In the genomic region with DNA sequence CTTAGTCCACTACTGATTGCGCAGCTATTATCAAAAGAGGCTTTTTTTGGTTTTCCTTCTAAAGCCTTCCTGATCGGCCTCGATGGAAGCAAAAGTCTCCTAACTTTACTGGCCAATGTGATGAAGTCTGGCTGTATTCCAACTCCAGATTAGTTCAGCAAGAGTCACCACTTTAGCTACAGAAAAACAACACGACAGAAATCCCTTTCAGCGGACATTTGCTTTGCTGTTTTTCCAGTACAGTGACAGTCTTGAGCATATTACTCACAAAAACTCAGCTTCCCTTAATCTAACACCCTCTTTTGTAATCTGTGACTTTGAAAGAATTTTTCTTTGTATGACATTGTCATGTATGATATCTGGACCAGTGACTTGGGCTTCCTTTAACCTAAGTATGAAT, we compare ENCODE assay signal across 20 cellular contexts.
DNase-seq lines count a peak whose midpoint lies in the region; ATAC-seq, FAIRE-seq and TF ChIP-seq lines count a peak whose summit lies in the region.
"Had no signal": no experiment of that assay in that cellular context is flagged by ENCODE, and none has a peak within 500 bp of the region (broad histone marks: within the 10 kb centered on the region; RNA-seq: fewer than 3 reads in every experiment).

No MANE protein-coding gene starts in this region.

- peak; percentile 63 for DNase-seq in A673 (ENCODE audit: low spot score)
- peak; percentile 1 for DNase-seq in PC-3
- DNase-seq in bronchial epithelial cell (ENCODE audit: low read depth) = peak; percentile 18
- DNase-seq in medulla oblongata (ENCODE audit: extremely low spot score) = peak; percentile 16
- no peak for DNase-seq in MG63
- no peak for DNase-seq in GM23338 (ENCODE audit: low spot score)
- DNase-seq: BE2C; Caco-2; CD4-positive, CD25-positive, alpha-beta regulatory T cell; GDM1; GOT3; NCI-H1092 treated with DMSO at 0.1 percent for 48 hours; NCI-H146; NCI-H2029 treated with DMSO at 0.1 percent for 48 hours; NCI-H2171; NCI-H446; Peyer's patch had no signal

- BruUV-seq in A673 (replicated peaks; lab: Mats Ljungman, UMichigan) (no TSS peak), PC-3 (replicated peaks; lab: Mats Ljungman, UMichigan) (no TSS peak)

- H2AFZ ChIP-seq in PC-3 (ENCODE audit: low read length) (no peak overlapping the region), GM23338 (no peak overlapping the region)

- H3K4me1 ChIP-seq in A673 (ENCODE audit: insufficient read depth, low read length, poor library complexity, severe bottlenecking) (peaks cover 36% of the 10 kb centered on the region), PC-3 (ENCODE audit: insufficient read depth, low read length) (no peaks in the 10 kb centered on the region), GM23338 (ENCODE audit: insufficient read depth) (no peaks in the 10 kb centered on the region; the same call in 1 of the 2 replicates)
- H3K4me1 ChIP-seq: Caco-2, Peyer's patch had no signal

- no peaks in the 10 kb centered on the region for H3K9me2 ChIP-seq in PC-3 (replicated peaks; ENCODE audit: low read length)
- no peaks in the 10 kb centered on the region for H3K9me2 ChIP-seq in GM23338 (ENCODE audit: insufficient read depth)

- H3K79me2 ChIP-seq in PC-3 (ENCODE audit: low read length) (no peaks in the 10 kb centered on the region), GM23338 (replicated peaks; ENCODE audit: insufficient read depth) (no peaks in the 10 kb centered on the region)

- H3K9me3 ChIP-seq in A673 (ENCODE audit: low read depth, low read length, poor library complexity, severe bottlenecking) = no peaks in the 10 kb centered on the region
- no peaks in the 10 kb centered on the region for H3K9me3 ChIP-seq in PC-3 (ENCODE audit: low read length)
- H3K9me3 ChIP-seq in MG63 = no peaks in the 10 kb centered on the region
- H3K9me3 ChIP-seq: BE2C, Caco-2, Peyer's patch had no signal

- no peak overlapping the region for H3K27ac Mint-ChIP-seq in GM23338
- H3K27ac Mint-ChIP-seq: CD4-positive, CD25-positive, alpha-beta regulatory T cell had no signal

- no peaks in the 10 kb centered on the region; the same call in 2 of the 3 replicates for H3K4me1 Mint-ChIP-seq in GM23338
- H3K4me1 Mint-ChIP-seq: CD4-positive, CD25-positive, alpha-beta regulatory T cell had no signal

- no peak overlapping the region for H3K4me3 ChIP-seq in A673 (ENCODE audit: low read depth, low read length, poor library complexity, severe bottlenecking)
- no peak overlapping the region for H3K4me3 ChIP-seq in PC-3 (ENCODE audit: low read length)
- no peak overlapping the region for H3K4me3 ChIP-seq in bronchial epithelial cell (ENCODE audit: low read depth, low read length)
- H3K4me3 ChIP-seq in MG63 = no peak overlapping the region
- H3K4me3 ChIP-seq in GM23338 = no peak overlapping the region
- H3K4me3 ChIP-seq: Peyer's patch had no signal

- POLR2A ChIA-PET in A673 (lab: Charles Lee; ENCODE audit: low non-redundant PET) (no interaction called here), PC-3 (lab: Charles Lee; ENCODE audit: unreplicated experiment) (no interaction called here)

- H4K20me1 ChIP-seq in PC-3 (ENCODE audit: low read length) = no peaks in the 10 kb centered on the region
- 0 out of 2 replicates have a peak, but pooled peaks cover 2% of the 10 kb centered on the region for H4K20me1 ChIP-seq in GM23338 (replicated peaks; ENCODE audit: insufficient read depth)

- H3K4me3 Mint-ChIP-seq in GM23338 = no peak overlapping the region
- H3K4me3 Mint-ChIP-seq: CD4-positive, CD25-positive, alpha-beta regulatory T cell had no signal

- CTCF ChIA-PET in A673 (lab: Charles Lee) = no interaction called here
- CTCF ChIA-PET in PC-3 (lab: Charles Lee) = no interaction called here

- no peak for FAIRE-seq in bronchial epithelial cell (lab: Jason Lieb, UNC)

- no peaks in the 10 kb centered on the region for H3K36me3 Mint-ChIP-seq in GM23338 (ENCODE audit: low read depth)
- H3K36me3 Mint-ChIP-seq: CD4-positive, CD25-positive, alpha-beta regulatory T cell had no signal

- H3K27me3 Mint-ChIP-seq in GM23338 (ENCODE audit: insufficient read depth, low read depth, poor library complexity) = no peaks in the 10 kb centered on the region

- peak overlapping the region; percentile 22 for H3K27ac ChIP-seq in A673 (ENCODE audit: low read depth, low read length, poor library complexity, severe bottlenecking)
- no peak overlapping the region for H3K27ac ChIP-seq in PC-3 (ENCODE audit: low read length)
- H3K27ac ChIP-seq in GM23338 (ENCODE audit: low read depth) = no peak overlapping the region
- H3K27ac ChIP-seq: Peyer's patch had no signal

- H3K27me3 ChIP-seq in A673 (replicated peaks; ENCODE audit: insufficient read depth, low read depth, low read length, poor library complexity) = no peaks in the 10 kb centered on the region
- no peaks in the 10 kb centered on the region for H3K27me3 ChIP-seq in PC-3 (ENCODE audit: low read length)
- H3K27me3 ChIP-seq in bronchial epithelial cell (ENCODE audit: control insufficient read depth, insufficient read depth, low read length) = no peaks in the 10 kb centered on the region
- H3K27me3 ChIP-seq in MG63 = no peaks in the 10 kb centered on the region
- no peaks in the 10 kb centered on the region for H3K27me3 ChIP-seq in GM23338 (ENCODE audit: insufficient read depth)
- H3K27me3 ChIP-seq: BE2C, Peyer's patch had no signal

- H3K9me3 Mint-ChIP-seq in GM23338 = no peaks in the 10 kb centered on the region
- H3K9me3 Mint-ChIP-seq: CD4-positive, CD25-positive, alpha-beta regulatory T cell had no signal

- H3K4me2 ChIP-seq in PC-3 (ENCODE audit: low read length) (no peak overlapping the region), GM23338 (no peak overlapping the region)
- H3K4me2 ChIP-seq: KMS-11 had no signal

- no peak for TF ChIP-seq CTCF in A673 (conservative IDR thresholded peaks at IDR 0.05; ENCODE audit: low read depth, low read length)
- TF ChIP-seq CTCF in PC-3 (conservative IDR thresholded peaks at IDR 0.05; ENCODE audit: low read depth, low read length) = no peak
- no peak for TF ChIP-seq CTCF in bronchial epithelial cell (IDR thresholded peaks at IDR 0.05; ENCODE audit: insufficient read depth, low read length, severe bottlenecking)
- TF ChIP-seq CTCF in GM23338 (conservative IDR thresholded peaks at IDR 0.05; ENCODE audit: low read depth in 2 of 2) = no peak

- intact Hi-C loops in A673 (cut with micrococcal nuclease; ENCODE audit: unreplicated experiment) (no loop called here), PC-3 (cut with micrococcal nuclease) (no loop called here)

- H3K9ac ChIP-seq in PC-3 (ENCODE audit: low read length) = no peak overlapping the region
- H3K9ac ChIP-seq: KMS-11 had no signal

- H3F3A ChIP-seq in PC-3 (ENCODE audit: low read length, unreplicated experiment) = no peaks in the 10 kb centered on the region
- no peaks in the 10 kb centered on the region for H3F3A ChIP-seq in GM23338 (replicated peaks; ENCODE audit: low read depth)

- H3K36me3 ChIP-seq in A673 (ENCODE audit: insufficient read depth, low read length, poor library complexity, severe bottlenecking) (no peaks in the 10 kb centered on the region), PC-3 (ENCODE audit: low read depth, low read length) (no peaks in the 10 kb centered on the region), bronchial epithelial cell (ENCODE audit: control insufficient read depth, insufficient read depth, low read length) (no peaks in the 10 kb centered on the region), MG63 (no peaks in the 10 kb centered on the region), GM23338 (ENCODE audit: insufficient read depth) (no peaks in the 10 kb centered on the region)
- H3K36me3 ChIP-seq: BE2C, Peyer's patch had no signal

- ATAC-seq in PC-3 (no peak), GM18868 (IDR thresholded peaks at IDR 0.05; ENCODE audit: unreplicated experiment) (no peak), GM23338 (no peak), GM21381 (IDR thresholded peaks at IDR 0.05; ENCODE audit: unreplicated experiment) (no peak)

TF ChIP-seq in GM23338, 12 proteins besides CTCF, POLR2A, EP300 and RAD21 (continues in another document):
- TF ChIP-seq POLR2AphosphoS5 (IDR thresholded peaks at IDR 0.05; ENCODE audit: low read depth) (no peak), JUNB (IDR thresholded peaks at IDR 0.05; ENCODE audit: unreplicated experiment) (no peak), EZH2 (IDR thresholded peaks at IDR 0.05; ENCODE audit: low read depth, unreplicated experiment) (no peak), EZH2phosphoT487 (IDR thresholded peaks at IDR 0.05; ENCODE audit: unreplicated experiment) (no peak), STAT1 (IDR thresholded peaks at IDR 0.05; ENCODE audit: unreplicated experiment) (no peak)
- TF ChIP-seq, protein P1, sequence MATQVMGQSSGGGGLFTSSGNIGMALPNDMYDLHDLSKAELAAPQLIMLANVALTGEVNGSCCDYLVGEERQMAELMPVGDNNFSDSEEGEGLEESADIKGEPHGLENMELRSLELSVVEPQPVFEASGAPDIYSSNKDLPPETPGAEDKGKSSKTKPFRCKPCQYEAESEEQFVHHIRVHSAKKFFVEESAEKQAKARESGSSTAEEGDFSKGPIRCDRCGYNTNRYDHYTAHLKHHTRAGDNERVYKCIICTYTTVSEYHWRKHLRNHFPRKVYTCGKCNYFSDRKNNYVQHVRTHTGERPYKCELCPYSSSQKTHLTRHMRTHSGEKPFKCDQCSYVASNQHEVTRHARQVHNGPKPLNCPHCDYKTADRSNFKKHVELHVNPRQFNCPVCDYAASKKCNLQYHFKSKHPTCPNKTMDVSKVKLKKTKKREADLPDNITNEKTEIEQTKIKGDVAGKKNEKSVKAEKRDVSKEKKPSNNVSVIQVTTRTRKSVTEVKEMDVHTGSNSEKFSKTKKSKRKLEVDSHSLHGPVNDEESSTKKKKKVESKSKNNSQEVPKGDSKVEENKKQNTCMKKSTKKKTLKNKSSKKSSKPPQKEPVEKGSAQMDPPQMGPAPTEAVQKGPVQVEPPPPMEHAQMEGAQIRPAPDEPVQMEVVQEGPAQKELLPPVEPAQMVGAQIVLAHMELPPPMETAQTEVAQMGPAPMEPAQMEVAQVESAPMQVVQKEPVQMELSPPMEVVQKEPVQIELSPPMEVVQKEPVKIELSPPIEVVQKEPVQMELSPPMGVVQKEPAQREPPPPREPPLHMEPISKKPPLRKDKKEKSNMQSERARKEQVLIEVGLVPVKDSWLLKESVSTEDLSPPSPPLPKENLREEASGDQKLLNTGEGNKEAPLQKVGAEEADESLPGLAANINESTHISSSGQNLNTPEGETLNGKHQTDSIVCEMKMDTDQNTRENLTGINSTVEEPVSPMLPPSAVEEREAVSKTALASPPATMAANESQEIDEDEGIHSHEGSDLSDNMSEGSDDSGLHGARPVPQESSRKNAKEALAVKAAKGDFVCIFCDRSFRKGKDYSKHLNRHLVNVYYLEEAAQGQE (IDR thresholded peaks at IDR 0.05; ENCODE audit: unreplicated experiment) = no peak
- TF ChIP-seq, protein P2, sequence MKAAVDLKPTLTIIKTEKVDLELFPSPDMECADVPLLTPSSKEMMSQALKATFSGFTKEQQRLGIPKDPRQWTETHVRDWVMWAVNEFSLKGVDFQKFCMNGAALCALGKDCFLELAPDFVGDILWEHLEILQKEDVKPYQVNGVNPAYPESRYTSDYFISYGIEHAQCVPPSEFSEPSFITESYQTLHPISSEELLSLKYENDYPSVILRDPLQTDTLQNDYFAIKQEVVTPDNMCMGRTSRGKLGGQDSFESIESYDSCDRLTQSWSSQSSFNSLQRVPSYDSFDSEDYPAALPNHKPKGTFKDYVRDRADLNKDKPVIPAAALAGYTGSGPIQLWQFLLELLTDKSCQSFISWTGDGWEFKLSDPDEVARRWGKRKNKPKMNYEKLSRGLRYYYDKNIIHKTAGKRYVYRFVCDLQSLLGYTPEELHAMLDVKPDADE (IDR thresholded peaks at IDR 0.05) = no peak

Comparison
In these comparisons a context has a peak if more than half of its experiments do, and no peak if none do; other contexts are left out.
1. DNase-seq: peak in A673 (single experiment), PC-3 (single experiment), bronchial epithelial cell (single experiment) and medulla oblongata (single experiment); none in MG63 (single experiment) and GM23338 (single experiment).